Comparison of ENCODE assay signal across 23 cellular contexts in genomic region chr14:63459738-63460137, GRCh38.
"Had no signal": no experiment of that assay in that cellular context is flagged by ENCODE, and none has a peak within 500 bp of the region (broad histone marks: within the 10 kb centered on the region; RNA-seq: fewer than 3 reads in every experiment).

No MANE protein-coding gene starts in this region.

- H3K4me3 Mint-ChIP-seq: activated B cell treated with CpG ODN at 0.5 μM for 24 hours; activated CD4-positive, alpha-beta memory T cell treated with anti-CD3 and anti-CD28 coated beads for 36 hours; activated CD4-positive, alpha-beta T cell treated with anti-CD3 and anti-CD28 coated beads, Interleukin-2, amount 10 ng/mL, durations not matched to agents 24 days and 14 days; activated naive CD4-positive, alpha-beta T cell treated with anti-CD3 and anti-CD28 coated beads for 36 hours; activated naive CD8-positive, alpha-beta T cell; activated T-cell treated with anti-CD3 and anti-CD28 coated beads, Interleukin-2, amount 50 U/mL, for 4 hours; T-helper 17 cell had no signal

- H3K9me3 Mint-ChIP-seq: activated B cell treated with CpG ODN at 0.5 μM for 24 hours; activated CD4-positive, alpha-beta memory T cell treated with anti-CD3 and anti-CD28 coated beads for 36 hours; activated CD4-positive, alpha-beta T cell treated with anti-CD3 and anti-CD28 coated beads, Interleukin-2, amount 10 ng/mL, durations not matched to agents 24 days and 14 days; activated naive CD4-positive, alpha-beta T cell treated with anti-CD3 and anti-CD28 coated beads for 36 hours; activated T-cell treated with anti-CD3 and anti-CD28 coated beads, Interleukin-2, amount 50 U/mL, for 4 hours had no signal

- H3K27ac ChIP-seq: Peyer's patch had no signal

- H3K27me3 ChIP-seq: Peyer's patch had no signal

- H3K9me3 ChIP-seq: Peyer's patch had no signal

- H3K27ac Mint-ChIP-seq: activated B cell treated with CpG ODN at 0.5 μM for 24 hours; activated CD4-positive, alpha-beta memory T cell treated with anti-CD3 and anti-CD28 coated beads for 36 hours; activated CD4-positive, alpha-beta T cell treated with anti-CD3 and anti-CD28 coated beads, Interleukin-2, amount 10 ng/mL, durations not matched to agents 24 days and 14 days; activated naive CD4-positive, alpha-beta T cell treated with anti-CD3 and anti-CD28 coated beads for 36 hours; activated naive CD8-positive, alpha-beta T cell; T-helper 17 cell had no signal

- H3K36me3 Mint-ChIP-seq: activated CD4-positive, alpha-beta memory T cell treated with anti-CD3 and anti-CD28 coated beads for 36 hours had no signal

- FAIRE-seq: K562 had no signal

- H3K4me1 ChIP-seq: Peyer's patch had no signal

- ATAC-seq: activated T-cell treated with anti-CD3 and anti-CD28 coated beads, Interleukin-2, amount 50 U/mL, for 4 hours; T-helper 17 cell had no signal

- H3K27me3 Mint-ChIP-seq: activated B cell treated with CpG ODN at 0.5 μM for 24 hours; activated CD4-positive, alpha-beta memory T cell treated with anti-CD3 and anti-CD28 coated beads for 36 hours; activated CD4-positive, alpha-beta T cell treated with anti-CD3 and anti-CD28 coated beads, Interleukin-2, amount 10 ng/mL, durations not matched to agents 24 days and 14 days; activated naive CD8-positive, alpha-beta T cell; T-helper 17 cell had no signal

- H3K36me3 ChIP-seq: Peyer's patch had no signal

- H3K4me3 ChIP-seq: K562, Peyer's patch had no signal

- DNase-seq: activated B cell treated with CpG ODN at 0.5 μM for 24 hours; activated CD4-positive, alpha-beta memory T cell treated with anti-CD3 and anti-CD28 coated beads for 36 hours; activated CD4-positive, alpha-beta T cell treated with anti-CD3 and anti-CD28 coated beads for 1 hour; activated CD4-positive, alpha-beta T cell treated with anti-CD3 and anti-CD28 coated beads, Interleukin-2, amount 10 ng/mL, durations not matched to agents 24 days and 14 days; activated CD8-positive, alpha-beta memory T cell treated with anti-CD3 and anti-CD28 coated beads for 24 hours; activated gamma-delta T cell; activated naive CD4-positive, alpha-beta T cell treated with anti-CD3 and anti-CD28 coated beads for 36 hours; activated T-cell treated with anti-CD3 and anti-CD28 coated beads, Interleukin-2, amount 50 U/mL, for 4 hours; amygdala; Karpas-422; MM.1S; NCI-H1930; NCI-H2171 treated with DMSO at 0.1 percent for 48 hours; NCI-H226; NCI-H526; NCI-H774; NK-92 treated with Interleukin-12 subunit alpha and Interleukin-12 subunit beta, amount 100 ng/mL, for 24 hours; Peyer's patch; SHP77 treated with DMSO at 0.1 percent for 48 hours; T-helper 17 cell; T-helper 9 cell had no signal
